ENCODE assay signal across 9 cellular contexts in the genomic region with DNA sequence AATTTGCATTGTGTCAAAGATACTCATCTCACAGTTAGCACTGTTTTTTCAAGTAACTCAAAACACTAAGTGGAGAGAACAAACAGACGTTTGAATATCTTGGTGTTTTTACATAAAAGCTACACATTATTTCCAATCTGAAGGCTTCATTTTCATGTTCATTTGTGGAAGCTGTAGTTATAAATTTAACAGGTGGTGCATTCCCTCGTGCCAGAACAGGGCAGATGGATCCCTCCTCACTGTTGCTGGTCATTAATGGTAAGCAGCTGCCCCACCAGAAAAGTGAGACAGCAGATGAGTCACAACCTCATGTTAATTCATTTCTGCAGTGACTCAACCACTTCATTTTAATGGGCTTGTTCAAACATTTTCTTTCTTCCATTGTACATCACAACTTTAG.
DNase-seq lines count a peak whose midpoint lies in the region; ATAC-seq and TF ChIP-seq lines count a peak whose summit lies in the region.
"Had no signal": no experiment of that assay in that cellular context is flagged by ENCODE, and none has a peak within 500 bp of the region (broad histone marks: within the 10 kb centered on the region; RNA-seq: fewer than 3 reads in every experiment).

No MANE protein-coding gene starts in this region.

- H3K36me3 ChIP-seq in osteoblast (ENCODE audit: insufficient read depth, low read length): no peaks in the 10 kb centered on the region
- H3K36me3 ChIP-seq: vagina had no signal

- no peak for TF ChIP-seq CTCF in osteoblast (IDR thresholded peaks at IDR 0.05; ENCODE audit: extremely low read depth, low read depth, low read length)

- H4K20me1 ChIP-seq in osteoblast (ENCODE audit: insufficient read depth, low read length): no peaks in the 10 kb centered on the region

- peaks cover 1% of the 10 kb centered on the region for H3K9me3 ChIP-seq in osteoblast (ENCODE audit: low read depth, low read length)
- H3K9me3 ChIP-seq: vagina had no signal

- ATAC-seq in GM21526 (IDR thresholded peaks at IDR 0.05; ENCODE audit: low FRiP score, unreplicated experiment): no peak
- ATAC-seq in GM21367 (IDR thresholded peaks at IDR 0.05; ENCODE audit: unreplicated experiment): no peak

- peak overlapping the region; percentile 31 for H3K27ac ChIP-seq in osteoblast (ENCODE audit: low read depth, low read length)
- H3K27ac ChIP-seq: vagina had no signal

- H3K4me1 ChIP-seq in osteoblast (ENCODE audit: insufficient read depth, low read length): peaks cover 37% of the 10 kb centered on the region
- H3K4me1 ChIP-seq: vagina had no signal

- DNase-seq in EL (peak; percentile 89), NCI-H446 (lab: John Stamatoyannopoulos, UW) (peak; percentile 41 to 86), dedifferentiated amniotic fluid mesenchymal stem cell (ENCODE audit: extremely low spot score) (peak; percentile 42), osteoblast (ENCODE audit: insufficient read length, low spot score, missing footprints) (peak; percentile 41), COR-L47 (lab: John Stamatoyannopoulos, UW) (no peak), SK-N-DZ (ENCODE audit: low spot score) (no peak)

- H3K4me3 ChIP-seq in osteoblast (ENCODE audit: insufficient read depth, low read length): no peak overlapping the region
- H3K4me3 ChIP-seq: vagina had no signal

- no peaks in the 10 kb centered on the region for H3K79me2 ChIP-seq in osteoblast (ENCODE audit: insufficient read depth, low read length)

- H2AFZ ChIP-seq in osteoblast (ENCODE audit: low read length): no peak overlapping the region

- H3K4me2 ChIP-seq in osteoblast (ENCODE audit: insufficient read depth, low read length): no peak overlapping the region

- H3K27me3 ChIP-seq in osteoblast (ENCODE audit: insufficient read depth, low read length): no peaks in the 10 kb centered on the region
- H3K27me3 ChIP-seq: vagina had no signal

Comparison
In these comparisons a context has a peak if more than half of its experiments do, and no peak if none do; other contexts are left out.
1. DNase-seq: peak in EL (single experiment), NCI-H446 (2 of 2), dedifferentiated amniotic fluid mesenchymal stem cell (single experiment) and osteoblast (single experiment); none in COR-L47 (single experiment) and SK-N-DZ (single experiment).